1 cellular context compared by ENCODE assay signal in genomic region chr9:131635285-131635684, GRCh38.
TF ChIP-seq lines count a peak whose summit lies in the region.

No MANE protein-coding gene starts in this region.

TF ChIP-seq in K562, 482 proteins besides CTCF, POLR2A, EP300 and RAD21 (continued from another document):
- TF ChIP-seq ZNF639 (CRISPR knock-in tag; conservative IDR thresholded peaks at IDR 0.05 in 1 of 2, IDR thresholded peaks at IDR 0.05 in 1 of 2) (no peak), ZNF197 (CRISPR knock-in tag; IDR thresholded peaks at IDR 0.05; ENCODE audit: low read depth) (no peak), ZNF445 (CRISPR knock-in tag; IDR thresholded peaks at IDR 0.05; ENCODE audit: low read depth) (no peak), EZH2 (IDR thresholded peaks at IDR 0.05; ENCODE audit: borderline replicate concordance, low read depth, low read length) (no peak), PHF21A (IDR thresholded peaks at IDR 0.05; ENCODE audit: borderline replicate concordance, low read depth) (0 out of 2 replicates have a peak, but pooled peaks have one; percentile 18), MCM7 (IDR thresholded peaks at IDR 0.05) (no peak), DIDO1 (tag; IDR thresholded peaks at IDR 0.05; ENCODE audit: low read depth) (no peak), MAZ (CRISPR knock-in tag; conservative IDR thresholded peaks at IDR 0.05 in 1 of 2, IDR thresholded peaks at IDR 0.05 in 1 of 2) (peak in 1 of 2 experiments; percentile 67; a peak in 2 of 4 replicates), MAX (CRISPR knock-in tag; IDR thresholded peaks at IDR 0.05) (no peak), TAL1 (IDR thresholded peaks at IDR 0.05) (no peak), ZNF717 (CRISPR knock-in tag; IDR thresholded peaks at IDR 0.05) (no peak), LARP7 (IDR thresholded peaks at IDR 0.05) (no peak), ZNF277 (CRISPR knock-in tag; IDR thresholded peaks at IDR 0.05; ENCODE audit: borderline replicate concordance) (no peak), RB1 (IDR thresholded peaks at IDR 0.05; ENCODE audit: low read depth) (no peak), ZNF174 (CRISPR knock-in tag; IDR thresholded peaks at IDR 0.05) (no peak), ATF1 (CRISPR knock-in tag; IDR thresholded peaks at IDR 0.05) (no peak), ATF1 (tag; IDR thresholded peaks at IDR 0.05) (peak; percentile 58), FOSL1 (tag; conservative IDR thresholded peaks at IDR 0.05) (peak; percentile 92), FOXK1 (CRISPR knock-in tag; IDR thresholded peaks at IDR 0.05; ENCODE audit: borderline replicate concordance) (no peak), ZFP1 (CRISPR knock-in tag; IDR thresholded peaks at IDR 0.05) (no peak), ZNF318 (IDR thresholded peaks at IDR 0.05; ENCODE audit: borderline replicate concordance in 1 of 2, low read depth in 1 of 2) (peak in 1 of 2 experiments; percentile 42; a peak in 1 of 4 replicates), ZFP30 (CRISPR knock-in tag; IDR thresholded peaks at IDR 0.05; ENCODE audit: borderline replicate concordance) (no peak), L3MBTL2 (IDR thresholded peaks at IDR 0.05) (no peak), GATAD2B (IDR thresholded peaks at IDR 0.05; ENCODE audit: borderline replicate concordance) (no peak), MBD2 (IDR thresholded peaks at IDR 0.05; ENCODE audit: borderline replicate concordance, low read depth) (no peak), XRCC5 (IDR thresholded peaks at IDR 0.05; ENCODE audit: low read depth, low read length) (no peak), ZNF354B (CRISPR knock-in tag; IDR thresholded peaks at IDR 0.05) (no peak), TCF3 (CRISPR knock-in tag; IDR thresholded peaks at IDR 0.05) (peak; percentile 22; the same call in 1 of the 2 replicates), DDX20 (tag; IDR thresholded peaks at IDR 0.05; ENCODE audit: low read depth) (no peak), TEAD1 (CRISPR knock-in tag; IDR thresholded peaks at IDR 0.05) (no peak), ARHGAP35 (IDR thresholded peaks at IDR 0.05; ENCODE audit: partially characterized antibody) (no peak), KDM5B (IDR thresholded peaks at IDR 0.05; ENCODE audit: insufficient replicate concordance, low read depth, low read length) (peak; percentile 67), ZNF785 (CRISPR knock-in tag; IDR thresholded peaks at IDR 0.05) (no peak), MEIS2 (IDR thresholded peaks at IDR 0.05; ENCODE audit: partially characterized antibody) (peak; percentile 10), SUPT5H (IDR thresholded peaks at IDR 0.05) (no peak), SOX6 (IDR thresholded peaks at IDR 0.05) (peak; percentile 43; the same call in 1 of the 2 replicates), ZNF75A (CRISPR knock-in tag; IDR thresholded peaks at IDR 0.05) (no peak), ZFPM2 (CRISPR knock-in tag; IDR thresholded peaks at IDR 0.05) (no peak), HDGF (IDR thresholded peaks at IDR 0.05) (0 out of 2 replicates have a peak, but pooled peaks have one; percentile 15), CSDE1 (IDR thresholded peaks at IDR 0.05) (no peak), ZNF507 (tag; conservative IDR thresholded peaks at IDR 0.05) (no peak), HMG20A (CRISPR knock-in tag; conservative IDR thresholded peaks at IDR 0.05) (no peak), ZNF165 (CRISPR knock-in tag; IDR thresholded peaks at IDR 0.05; ENCODE audit: borderline replicate concordance) (no peak), CXXC5 (CRISPR knock-in tag; IDR thresholded peaks at IDR 0.05) (peak; percentile 61), CTBP1 (IDR thresholded peaks at IDR 0.05; ENCODE audit: borderline replicate concordance) (peak; percentile 74), ZBTB26 (CRISPR knock-in tag; IDR thresholded peaks at IDR 0.05) (no peak), TRIM24 (IDR thresholded peaks at IDR 0.05) (peak in 1 of 2 experiments; percentile 52; a peak in 1 of 4 replicates), CEBPG (CRISPR knock-in tag; IDR thresholded peaks at IDR 0.05) (peak; percentile 75), CEBPG (tag; conservative IDR thresholded peaks at IDR 0.05 in 1 of 2, IDR thresholded peaks at IDR 0.05 in 1 of 2) (peak; percentile 41 to 68; a peak in 2 of 4 replicates), BCLAF1 (IDR thresholded peaks at IDR 0.05; ENCODE audit: borderline replicate concordance in 1 of 2, control insufficient read depth in 1 of 2, low read depth in 2 of 2, low read length in 1 of 2) (no peak), ETS2 (tag; IDR thresholded peaks at IDR 0.05; ENCODE audit: borderline replicate concordance, poor library complexity, severe bottlenecking) (no peak)
TF ChIP-seq in K562: peak in this region for 64.
